ENCODE assay signal across 10 cellular contexts in genomic region chr9:27535701-27536118, GRCh38. TPM values are rescaled to one million over a fixed set of nuclear protein-coding genes. Genes with fewer than 3 reads are reported as not detected.
DNase-seq lines count a peak whose midpoint lies in the region; ATAC-seq and TF ChIP-seq lines count a peak whose summit lies in the region.
"Had no signal": no experiment of that assay in that cellular context is flagged by ENCODE, and none has a peak within 500 bp of the region (broad histone marks: within the 10 kb centered on the region; RNA-seq: fewer than 3 reads in every experiment).

No MANE protein-coding gene starts in this region.

- ATAC-seq in GM18517 (IDR thresholded peaks at IDR 0.05; ENCODE audit: unreplicated experiment): peak; percentile 45
- peak; percentile 71 for ATAC-seq in HG02798 (IDR thresholded peaks at IDR 0.05; ENCODE audit: poor library complexity, unreplicated experiment)
- peak; percentile 58 for ATAC-seq in activated CD8-positive, alpha-beta T cell treated with anti-CD3 and anti-CD28 coated beads for 36 hours
- peak; percentile 45 for ATAC-seq in mucosa of descending colon
- ATAC-seq in GM18873 (IDR thresholded peaks at IDR 0.05; ENCODE audit: low FRiP score, unreplicated experiment): no peak

- no peaks in the 10 kb centered on the region for H3K27me3 Mint-ChIP-seq in activated CD8-positive, alpha-beta T cell treated with anti-CD3 and anti-CD28 coated beads for 36 hours

- TF ChIP-seq CTCF in activated CD8-positive, alpha-beta T cell treated with anti-CD3 and anti-CD28 coated beads for 36 hours (IDR thresholded peaks at IDR 0.05): no peak
- TF ChIP-seq CTCF in mucosa of descending colon (IDR thresholded peaks at IDR 0.05): no peak

- no peaks in the 10 kb centered on the region for H3K9me3 Mint-ChIP-seq in activated CD8-positive, alpha-beta T cell treated with anti-CD3 and anti-CD28 coated beads for 36 hours

- H3K36me3 Mint-ChIP-seq in activated CD8-positive, alpha-beta T cell treated with anti-CD3 and anti-CD28 coated beads for 36 hours (ENCODE audit: low read depth): no peaks in the 10 kb centered on the region

- H3K27ac Mint-ChIP-seq in activated CD8-positive, alpha-beta T cell treated with anti-CD3 and anti-CD28 coated beads for 36 hours: no peak overlapping the region

- H3K36me3 ChIP-seq in mucosa of descending colon (ENCODE audit: low read depth): no peaks in the 10 kb centered on the region

- POLR2A ChIA-PET in activated CD8-positive, alpha-beta T cell treated with anti-CD3 and anti-CD28 coated beads for 36 hours (lab: Charles Lee): no interaction called here

- H3K4me3 ChIP-seq in mucosa of descending colon: no peak overlapping the region

- H3K4me3 Mint-ChIP-seq in activated CD8-positive, alpha-beta T cell treated with anti-CD3 and anti-CD28 coated beads for 36 hours: no peak overlapping the region

- peak; percentile 14 for DNase-seq in activated CD8-positive, alpha-beta T cell treated with anti-CD3 and anti-CD28 coated beads for 36 hours
- DNase-seq in mucosa of descending colon (no peak), dedifferentiated amniotic fluid mesenchymal stem cell (ENCODE audit: extremely low spot score) (no peak), SW480 (ENCODE audit: low spot score) (no peak), mesenteric fat pad (ENCODE audit: low spot score) (no peak)
- DNase-seq: activated CD8-positive, alpha-beta memory T cell treated with anti-CD3 and anti-CD28 coated beads for 24 hours had no signal

- CTCF ChIA-PET in activated CD8-positive, alpha-beta T cell treated with anti-CD3 and anti-CD28 coated beads for 36 hours (lab: Charles Lee): interaction anchor here (0.6 kb wide), 1 partner anchor 19 kb away, joined by 3 read pairs; no protein-coding TSS in a partner anchor

- intact Hi-C loops in activated CD8-positive, alpha-beta T cell treated with anti-CD3 and anti-CD28 coated beads for 36 hours (cut with micrococcal nuclease): no loop called here
- intact Hi-C loops in mucosa of descending colon (cut with DNase I, micrococcal nuclease): no loop called here

- no peaks in the 10 kb centered on the region for H3K4me1 Mint-ChIP-seq in activated CD8-positive, alpha-beta T cell treated with anti-CD3 and anti-CD28 coated beads for 36 hours (ENCODE audit: low read depth)

- no peaks in the 10 kb centered on the region for H3K9me3 ChIP-seq in mucosa of descending colon

- H3K4me1 ChIP-seq in mucosa of descending colon (ENCODE audit: low read depth): no peaks in the 10 kb centered on the region

RNA-seq across cellular contexts. Expression of gene MOB3B, which starts 6.1 kb away (rescaled TPM):
- total RNA-seq in activated CD8-positive, alpha-beta T cell treated with anti-CD3 and anti-CD28 coated beads for 36 hours: under 1 TPM; 0.47 to 0.67 TPM
- total RNA-seq in mucosa of descending colon: 10 to 100 TPM; 34.6 to 57.5 (median 41.7) TPM
- 3.8 TPM for total RNA-seq in mesenteric fat pad
- total RNA-seq: endothelial cell of umbilical vein had no signal

RNA-seq across cellular contexts. Expression of gene IFNK, which starts 11.6 kb away (rescaled TPM):
- not detected for total RNA-seq in activated CD8-positive, alpha-beta T cell treated with anti-CD3 and anti-CD28 coated beads for 36 hours
- total RNA-seq in mucosa of descending colon (not detected), mesenteric fat pad (not detected)
- total RNA-seq: endothelial cell of umbilical vein had no signal

RNA-seq across cellular contexts. Expression of gene C9orf72, which starts 37.6 kb away (rescaled TPM):
- 1 to 10 TPM; 7.0 to 7.3 TPM for total RNA-seq in activated CD8-positive, alpha-beta T cell treated with anti-CD3 and anti-CD28 coated beads for 36 hours
- 10 to 100 TPM; 12.5 to 20.5 (median 14.6) TPM for total RNA-seq in mucosa of descending colon
- 24.6 TPM for total RNA-seq in mesenteric fat pad
